Comparison of ENCODE assay signal across 8 cellular contexts in the genomic region with DNA sequence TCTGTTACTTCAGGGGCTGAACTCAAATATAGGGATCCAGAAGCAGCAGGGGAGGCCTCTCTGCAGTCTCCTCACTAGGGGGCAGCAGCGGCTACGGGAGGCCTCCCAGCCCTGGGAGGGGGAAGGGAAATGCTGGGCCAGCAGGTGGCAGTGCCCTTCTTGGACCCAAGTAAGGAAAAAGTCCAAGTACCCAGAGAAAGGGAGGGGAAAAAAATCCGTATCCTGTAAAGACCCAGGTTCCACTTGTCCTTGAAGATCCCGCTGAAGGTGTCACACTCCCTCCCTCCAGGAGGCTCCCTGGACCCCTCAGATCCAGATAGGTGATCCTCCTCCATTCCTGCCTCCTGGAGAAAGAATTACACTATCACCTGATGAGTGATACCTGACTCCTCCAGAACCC. TPM values are rescaled to one million over a fixed set of nuclear protein-coding genes. Genes with fewer than 3 reads are reported as not detected.
DNase-seq lines count a peak whose midpoint lies in the region; ATAC-seq and TF ChIP-seq lines count a peak whose summit lies in the region.

No MANE protein-coding gene starts in this region.

- H3K36me3 ChIP-seq in NT2/D1 (ENCODE audit: insufficient read depth, insufficient read length, low read length): no peaks in the 10 kb centered on the region

- peak; percentile 67 for TF ChIP-seq CTCF in endothelial cell (IDR thresholded peaks at IDR 0.05; ENCODE audit: unreplicated experiment)

- peaks cover 4% of the 10 kb centered on the region for H3K27me3 ChIP-seq in NT2/D1 (ENCODE audit: insufficient read depth, insufficient read length)

- no peaks in the 10 kb centered on the region for H3K36me3 Mint-ChIP-seq in endothelial cell (ENCODE audit: low read depth, unreplicated experiment)

- no peak overlapping the region for H3K27ac Mint-ChIP-seq in endothelial cell (ENCODE audit: unreplicated experiment)

- no peak overlapping the region for H3K4me3 ChIP-seq in NT2/D1 (ENCODE audit: insufficient read length, low read depth)

- no peak for ATAC-seq in GM19324 (IDR thresholded peaks at IDR 0.05; ENCODE audit: low FRiP score, unreplicated experiment)

- H3K9me3 Mint-ChIP-seq in endothelial cell (ENCODE audit: unreplicated experiment): no peaks in the 10 kb centered on the region

- H3K27me3 Mint-ChIP-seq in endothelial cell (ENCODE audit: unreplicated experiment): peaks cover 9% of the 10 kb centered on the region

- H3K4me1 ChIP-seq in NT2/D1 (ENCODE audit: insufficient read depth, insufficient read length): peaks cover 2% of the 10 kb centered on the region

- H3K4me3 Mint-ChIP-seq in endothelial cell (ENCODE audit: unreplicated experiment): no peak overlapping the region

- DNase-seq in D341Med (ENCODE audit: low spot score) (peak; percentile 94), HUDEP-2 (lab: John Stamatoyannopoulos, UW; ENCODE audit: unreplicated experiment in 76 of 76) (peak in 74 of 76 experiments; percentile 13 to 90 (median 74)), NT2/D1 (ENCODE audit: low read depth, low spot score) (peak; percentile 88), endothelial cell (ENCODE audit: low spot score) (peak; percentile 95), mucosa of gallbladder (ENCODE audit: low spot score) (peak; percentile 80)
- DNase-seq in activated CD8-positive, alpha-beta memory T cell treated with anti-CD3 and anti-CD28 coated beads for 48 hours (ENCODE audit: low read depth in 2 of 3, low spot score in 2 of 3): peak in 2 of 3 experiments; percentile 55 to 58
- DNase-seq in stimulated activated CD8-positive, alpha-beta memory T cell treated with anti-CD3 and anti-CD28 coated beads, Interleukin-7, amount 100 ng/mL, for 48 hours (ENCODE audit: extremely low read depth in 1 of 2, low read depth in 1 of 2): peak; percentile 54 to 67

- H3K9ac ChIP-seq in NT2/D1 (ENCODE audit: insufficient read length, low read depth): no peak overlapping the region

- H3K4me1 Mint-ChIP-seq in endothelial cell (ENCODE audit: unreplicated experiment): no peaks in the 10 kb centered on the region

- no peaks in the 10 kb centered on the region for H3K9me3 ChIP-seq in NT2/D1 (ENCODE audit: insufficient read depth, low read length)

RNA-seq across cellular contexts. Expression of a gene that starts 14.1 kb away (rescaled TPM):
- total RNA-seq in endothelial cell (ENCODE audit: unreplicated experiment) (3.6 TPM), mucosa of gallbladder (6.7 TPM)

RNA-seq across cellular contexts. Expression of a gene that starts 21.0 kb away (rescaled TPM):
- total RNA-seq in endothelial cell (ENCODE audit: unreplicated experiment) (1.5 TPM), mucosa of gallbladder (2.2 TPM)
